1 cellular context compared by ENCODE assay signal in genomic region chr2:55233658-55233940, GRCh38.
TF ChIP-seq lines count a peak whose summit lies in the region.

No MANE protein-coding gene starts in this region.

TF ChIP-seq in GM12878, 131 proteins besides CTCF, POLR2A, EP300 and RAD21:
- TF ChIP-seq ESRRA (IDR thresholded peaks at IDR 0.05; ENCODE audit: low read length) = no peak
- 0 out of 2 replicates have a peak, but pooled peaks have one; percentile 12 for TF ChIP-seq BMI1 (IDR thresholded peaks at IDR 0.05; ENCODE audit: borderline replicate concordance)
